In genomic region chrX:52990011-52990631, GRCh38 we compare ENCODE assay signal across 8 cellular contexts. TPM values are rescaled to one million over a fixed set of nuclear protein-coding genes. Genes with fewer than 3 reads are reported as not detected.
A peak's percentile ranks its signal among the peaks of the same experiment; 100 is the strongest.
DNase-seq lines count a peak whose midpoint lies in the region; ATAC-seq and TF ChIP-seq lines count a peak whose summit lies in the region.
"Not testable (repeated sequence)": the region's sequence is repeated elsewhere in the genome, so short reads cannot be mapped to it uniquely, and the experiment has no call there.

No MANE protein-coding gene starts in this region.

- not testable (repeated sequence) for H3K36me3 Mint-ChIP-seq in GM23338 (ENCODE audit: low read depth); neural progenitor cell

- not testable (repeated sequence) for H3K4me1 Mint-ChIP-seq in GM23338
- peaks cover 11% of the 10 kb centered on the region for H3K4me1 Mint-ChIP-seq in neural progenitor cell

- H3K79me2 ChIP-seq in GM23338 (replicated peaks; ENCODE audit: insufficient read depth): not testable (repeated sequence)
- peaks cover 32% of the 10 kb centered on the region for H3K79me2 ChIP-seq in neural progenitor cell (ENCODE audit: low read depth)

- ATAC-seq in GM23338: peak; percentile 95

- H3K9ac ChIP-seq in neural progenitor cell: not testable (repeated sequence)

- not testable (repeated sequence) for H3K27ac Mint-ChIP-seq in GM23338
- peak overlapping the region; percentile 66 for H3K27ac Mint-ChIP-seq in neural progenitor cell

- H2AFZ ChIP-seq in GM23338; neural progenitor cell (replicated peaks): not testable (repeated sequence)

- not testable (repeated sequence) for H3K9me2 ChIP-seq in GM23338 (ENCODE audit: insufficient read depth)

- DNase-seq in GF-D8 (lab: John Stamatoyannopoulos, UW): peak; percentile 0
- DNase-seq in GM23338 (ENCODE audit: low spot score): peak; percentile 57
- not testable (repeated sequence) for DNase-seq in LNCaP clone FGC (ENCODE audit: low read depth)
- DNase-seq in SKM-1 (lab: John Stamatoyannopoulos, UW; ENCODE audit: unreplicated experiment): peak; percentile 13
- peak; percentile 81 for DNase-seq in activated effector memory CD4-positive, alpha-beta T cell treated with anti-CD3 and anti-CD28 coated beads, Interleukin-2, amount 50 U/mL, for 16 hours
- DNase-seq in fibroblast of the aortic adventitia (ENCODE audit: low read depth): peak; percentile 70
- DNase-seq in neural progenitor cell (ENCODE audit: low spot score): peak; percentile 60
- peak; percentile 18 for DNase-seq in superior temporal gyrus (ENCODE audit: extremely low spot score)

- not testable (repeated sequence) for H4K20me1 ChIP-seq in GM23338 (replicated peaks; ENCODE audit: insufficient read depth); neural progenitor cell (ENCODE audit: low read depth)

- TF ChIP-seq CTCF in GM23338 (conservative IDR thresholded peaks at IDR 0.05; ENCODE audit: low read depth in 2 of 2) (peak; percentile 59 to 72), LNCaP clone FGC (IDR thresholded peaks at IDR 0.05; ENCODE audit: control insufficient read depth, extremely low read depth, insufficient read depth) (peak; percentile 51), fibroblast of the aortic adventitia (IDR thresholded peaks at IDR 0.05; ENCODE audit: insufficient read depth, low read length) (peak; percentile 62), neural progenitor cell (IDR thresholded peaks at IDR 0.05) (peak; percentile 59)

- H3K27me3 Mint-ChIP-seq in GM23338 (ENCODE audit: insufficient read depth, low read depth, poor library complexity); neural progenitor cell (ENCODE audit: insufficient read depth, low read depth): not testable (repeated sequence)

- not testable (repeated sequence) for H3K4me2 ChIP-seq in GM23338
- peak overlapping the region; percentile 7 for H3K4me2 ChIP-seq in neural progenitor cell

- not testable (repeated sequence) for H3K27ac ChIP-seq in GM23338 (ENCODE audit: low read depth); neural progenitor cell

- not testable (repeated sequence) for H3K4me3 ChIP-seq in GM23338; LNCaP clone FGC (ENCODE audit: low read depth, low read length); fibroblast of the aortic adventitia (ENCODE audit: low read depth, low read length); neural progenitor cell

- H3K4me1 ChIP-seq in GM23338 (ENCODE audit: insufficient read depth); neural progenitor cell: not testable (repeated sequence)

- H3K36me3 ChIP-seq in GM23338 (ENCODE audit: insufficient read depth); neural progenitor cell: not testable (repeated sequence)

- H3K9me3 Mint-ChIP-seq in GM23338: not testable (repeated sequence)
- H3K9me3 Mint-ChIP-seq in neural progenitor cell: peaks cover 13% of the 10 kb centered on the region

- H3K27me3 ChIP-seq in GM23338 (ENCODE audit: insufficient read depth); neural progenitor cell: not testable (repeated sequence)

- not testable (repeated sequence) for H3K9me3 ChIP-seq in neural progenitor cell (ENCODE audit: low read depth)

- H3F3A ChIP-seq in GM23338 (replicated peaks; ENCODE audit: low read depth); neural progenitor cell (ENCODE audit: low read depth): not testable (repeated sequence)

- H3K4me3 Mint-ChIP-seq in GM23338: not testable (repeated sequence)
- H3K4me3 Mint-ChIP-seq in neural progenitor cell: peak overlapping the region; percentile 64

RNA-seq across cellular contexts. Expression of gene FAM156A, which starts 31.8 kb away (rescaled TPM):
- total RNA-seq in GM23338 (2014; rRNA removed; shearing (Covaris generic)): 16.3 and 17.7 TPM in 2 replicates
- 4.5 and 5.2 TPM in 2 replicates for polyA plus RNA-seq in GM23338 (2016; fragmentation: Nextera tagmentation; extraction: Ambion mirVana)
- total RNA-seq in fibroblast of the aortic adventitia (ENCODE audit: low replicate concordance) (9.8 and 16.8 TPM in 2 replicates), neural progenitor cell (ENCODE audit: low replicate concordance) (23.4 and 27.8 TPM in 2 replicates)

RNA-seq across cellular contexts. Expression of gene GPR173, which starts 58.5 kb away (rescaled TPM):
- total RNA-seq in GM23338 (2014; rRNA removed; shearing (Covaris generic)): 7.7 TPM in 2 replicates
- 0.92 and 0.94 TPM in 2 replicates for polyA plus RNA-seq in GM23338 (2016; fragmentation: Nextera tagmentation; extraction: Ambion mirVana)
- 1.1 and 2.5 TPM in 2 replicates for total RNA-seq in fibroblast of the aortic adventitia (ENCODE audit: low replicate concordance)
- total RNA-seq in neural progenitor cell (ENCODE audit: low replicate concordance): 6.3 and 13.2 TPM in 2 replicates
